18 cellular contexts compared by ENCODE assay signal in the genomic region with DNA sequence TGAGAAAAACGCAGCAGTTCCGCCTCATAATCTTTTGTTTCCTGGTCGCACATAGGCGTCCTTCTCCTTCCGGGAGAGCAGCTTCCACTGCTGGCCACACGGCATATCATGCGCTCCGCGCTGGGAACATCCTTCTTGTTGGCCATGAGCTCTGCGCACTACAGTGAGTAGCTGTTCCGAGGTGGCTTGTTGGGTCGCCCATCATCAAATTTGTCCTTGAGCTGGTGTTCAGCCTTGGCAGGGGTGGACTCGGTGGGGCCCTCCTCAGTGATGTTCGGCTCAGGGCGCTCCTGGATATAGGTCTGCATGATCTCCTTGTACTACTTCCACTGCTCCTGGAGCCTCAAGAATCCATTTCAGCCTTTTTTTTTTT. TPM values are rescaled to one million over a fixed set of nuclear protein-coding genes. Genes with fewer than 3 reads are reported as not detected.
DNase-seq lines count a peak whose midpoint lies in the region; ATAC-seq, FAIRE-seq and TF ChIP-seq lines count a peak whose summit lies in the region.
"Had no signal": no experiment of that assay in that cellular context is flagged by ENCODE, and none has a peak within 500 bp of the region (broad histone marks: within the 10 kb centered on the region; RNA-seq: fewer than 3 reads in every experiment).

No MANE protein-coding gene starts in this region.

- intact Hi-C loops in Caco-2 (cut with micrococcal nuclease; ENCODE audit: unreplicated experiment) (no loop called here), K562 (cut with micrococcal nuclease) (loop anchor here (1.0 to 5.0 kb wide), 2 partner anchors 26 to 40 kb away; a partner anchor contains a TSS), psoas muscle (cut with DNase I) (no loop called here)

- CTCF ChIA-PET in Caco-2 (lab: Charles Lee): interaction anchor here (0.6 to 0.7 kb wide), 2 partner anchors 107 to 248 kb away, joined by 3 to 5 read pairs; no protein-coding TSS in a partner anchor
- CTCF ChIA-PET in K562 (lab: Yijun Ruan, JAX; ENCODE audit: low intra/inter-chr PET ratio): no interaction called here
- CTCF ChIA-PET in activated CD4-positive, alpha-beta memory T cell treated with anti-CD3 and anti-CD28 coated beads, Interleukin-2, amount 10 ng/mL, durations not matched to agents 7 days and 5 days (lab: Charles Lee): no interaction called here

- H3K9me1 ChIP-seq in K562 (ENCODE audit: control insufficient read depth, insufficient read depth, low read length): peaks cover 2% of the 10 kb centered on the region

- no peak for FAIRE-seq in K562 (lab: Jason Lieb, UNC)
- FAIRE-seq: A204.1, GM12891, GM19239 had no signal

- no peak overlapping the region for H3K4me3 ChIP-seq in Caco-2 (ENCODE audit: low read depth, low read length)
- H3K4me3 ChIP-seq in K562: no peak overlapping the region
- H3K4me3 ChIP-seq in neural progenitor cell: no peak overlapping the region
- no peak overlapping the region for H3K4me3 ChIP-seq in psoas muscle
- H3K4me3 ChIP-seq: HAP-1 had no signal

- H3K27ac Mint-ChIP-seq in Caco-2 (ENCODE audit: unreplicated experiment): peak overlapping the region; percentile 82
- no peak overlapping the region for H3K27ac Mint-ChIP-seq in neural progenitor cell
- H3K27ac Mint-ChIP-seq in activated CD4-positive, alpha-beta memory T cell treated with anti-CD3 and anti-CD28 coated beads, Interleukin-2, amount 10 ng/mL, durations not matched to agents 7 days and 5 days: no peak overlapping the region
- H3K27ac Mint-ChIP-seq: CD4-positive, alpha-beta T cell had no signal

- no peak for TF ChIP-seq RAD21 in K562 (CRISPR knock-in tag; conservative IDR thresholded peaks at IDR 0.05 in 1 of 2, IDR thresholded peaks at IDR 0.05 in 1 of 2)

- H3K4me3 Mint-ChIP-seq in Caco-2 (ENCODE audit: unreplicated experiment): no peak overlapping the region
- no peak overlapping the region for H3K4me3 Mint-ChIP-seq in neural progenitor cell
- no peak overlapping the region for H3K4me3 Mint-ChIP-seq in activated CD4-positive, alpha-beta memory T cell treated with anti-CD3 and anti-CD28 coated beads, Interleukin-2, amount 10 ng/mL, durations not matched to agents 7 days and 5 days
- H3K4me3 Mint-ChIP-seq: CD4-positive, alpha-beta T cell had no signal

- H4K20me1 ChIP-seq in K562 (replicated peaks; ENCODE audit: control insufficient read depth, insufficient read depth, low read length) (no peaks in the 10 kb centered on the region), neural progenitor cell (ENCODE audit: low read depth) (no peaks in the 10 kb centered on the region)

- no peaks in the 10 kb centered on the region for H3K79me2 ChIP-seq in K562 (ENCODE audit: control insufficient read depth, insufficient read depth, low read length)
- H3K79me2 ChIP-seq in neural progenitor cell (ENCODE audit: low read depth): no peaks in the 10 kb centered on the region

- H3K4me1 Mint-ChIP-seq in Caco-2 (ENCODE audit: low read depth, unreplicated experiment) (peaks cover 19% of the 10 kb centered on the region), neural progenitor cell (peaks cover 5% of the 10 kb centered on the region)
- no peaks in the 10 kb centered on the region for H3K4me1 Mint-ChIP-seq in activated CD4-positive, alpha-beta memory T cell treated with anti-CD3 and anti-CD28 coated beads, Interleukin-2, amount 10 ng/mL, durations not matched to agents 7 days and 5 days

- no peak for TF ChIP-seq EP300 in K562 (IDR thresholded peaks at IDR 0.05; ENCODE audit: low read length)

- H3K36me3 Mint-ChIP-seq in Caco-2 (ENCODE audit: insufficient read depth, unreplicated experiment) (no peaks in the 10 kb centered on the region), neural progenitor cell (no peaks in the 10 kb centered on the region)
- H3K36me3 Mint-ChIP-seq in activated CD4-positive, alpha-beta memory T cell treated with anti-CD3 and anti-CD28 coated beads, Interleukin-2, amount 10 ng/mL, durations not matched to agents 7 days and 5 days (ENCODE audit: low read depth): no peaks in the 10 kb centered on the region

- H3K27ac ChIP-seq in K562 (ENCODE audit: extremely low read depth, low read depth, low read length): peak overlapping the region; percentile 68
- no peak overlapping the region for H3K27ac ChIP-seq in neural progenitor cell
- H3K27ac ChIP-seq in substantia nigra (ENCODE audit: low read depth, low read length, poor library complexity, severe bottlenecking): no peak overlapping the region
- no peak overlapping the region for H3K27ac ChIP-seq in psoas muscle
- H3K27ac ChIP-seq: C4-2B had no signal

- H3K9ac ChIP-seq in K562 (ENCODE audit: insufficient read depth in 1 of 2, low read depth in 2 of 2, low read length in 2 of 2): peak overlapping the region; percentile 36 to 80
- no peak overlapping the region for H3K9ac ChIP-seq in neural progenitor cell

- H3K4me2 ChIP-seq in K562 (ENCODE audit: insufficient read depth, low read length) (peak overlapping the region; percentile 50), neural progenitor cell (no peak overlapping the region)

- H3K27me3 ChIP-seq in Caco-2 (replicated peaks; ENCODE audit: control insufficient read depth, insufficient read depth, low read length) (no peaks in the 10 kb centered on the region), K562 (ENCODE audit: control insufficient read depth in 2 of 2, insufficient read depth in 2 of 2, low read length in 2 of 2) (no peaks in the 10 kb centered on the region), neural progenitor cell (no peaks in the 10 kb centered on the region), psoas muscle (ENCODE audit: insufficient read depth in 3 of 3, low read length in 2 of 3) (peaks cover 0 to 2% (median 0%) of the 10 kb centered on the region in 3 donors)

- H3K9me3 Mint-ChIP-seq in Caco-2 (ENCODE audit: unreplicated experiment) (no peaks in the 10 kb centered on the region), neural progenitor cell (no peaks in the 10 kb centered on the region)
- H3K9me3 Mint-ChIP-seq in activated CD4-positive, alpha-beta memory T cell treated with anti-CD3 and anti-CD28 coated beads, Interleukin-2, amount 10 ng/mL, durations not matched to agents 7 days and 5 days: no peaks in the 10 kb centered on the region
- H3K9me3 Mint-ChIP-seq: CD4-positive, alpha-beta T cell had no signal

- DNase-seq in Caco-2: no peak
- DNase-seq in K562 (ENCODE audit: extremely low read depth in 1 of 4, low spot score in 3 of 4): peak in 3 of 4 experiments; percentile 43 to 53 (median 43)
- no peak for DNase-seq in neural progenitor cell (ENCODE audit: low spot score)
- DNase-seq in activated CD4-positive, alpha-beta memory T cell treated with anti-CD3 and anti-CD28 coated beads, Interleukin-2, amount 10 ng/mL, durations not matched to agents 7 days and 5 days: no peak
- DNase-seq in substantia nigra (lab: John Stamatoyannopoulos, UW): no peak
- DNase-seq in psoas muscle: no peak
- DNase-seq in GDM1 (lab: John Stamatoyannopoulos, UW): no peak
- DNase-seq: AML-193; CD4-positive, alpha-beta T cell; DMS 273 treated with DMSO at 0.1 percent for 48 hours; DMS53; DND-41; EL had no signal

- in situ Hi-C loops in K562 (cut with MboI): no loop called here

- H3K36me3 ChIP-seq in Caco-2 (ENCODE audit: control insufficient read depth, insufficient read depth, low read length): no peaks in the 10 kb centered on the region
- H3K36me3 ChIP-seq in K562 (ENCODE audit: control insufficient read depth, insufficient read depth, low read length): no peaks in the 10 kb centered on the region
- H3K36me3 ChIP-seq in neural progenitor cell: no peaks in the 10 kb centered on the region
- H3K36me3 ChIP-seq in psoas muscle (ENCODE audit: insufficient read depth in 1 of 2, low read depth in 1 of 2): no peaks in the 10 kb centered on the region
- H3K36me3 ChIP-seq: HAP-1 had no signal

- no peak for TF ChIP-seq POLR2A in K562 (conservative IDR thresholded peaks at IDR 0.05)

- H3K9me3 ChIP-seq in Caco-2 (no peaks in the 10 kb centered on the region), K562 (replicated peaks; ENCODE audit: control insufficient read depth, insufficient read depth, low read depth, low read length) (no peaks in the 10 kb centered on the region), neural progenitor cell (ENCODE audit: low read depth) (no peaks in the 10 kb centered on the region), psoas muscle (no peaks in the 10 kb centered on the region)
- H3K9me3 ChIP-seq: HAP-1 had no signal

- H2AFZ ChIP-seq in K562 (ENCODE audit: low read depth, low read length) (peak overlapping the region; percentile 85), neural progenitor cell (replicated peaks) (peak overlapping the region; percentile 82)

- H3F3A ChIP-seq in neural progenitor cell (ENCODE audit: low read depth): no peaks in the 10 kb centered on the region

- peak; percentile 71 for ATAC-seq in K562
- no peak for ATAC-seq in psoas muscle

- H3K4me1 ChIP-seq in Caco-2: peaks cover 3% of the 10 kb centered on the region; the same call in 1 of the 2 replicates
- peaks cover 25 to 38% of the 10 kb centered on the region in 2 experiments for H3K4me1 ChIP-seq in K562 (replicated peaks in 1 of 2; ENCODE audit: control insufficient read depth in 2 of 2, insufficient read depth in 2 of 2, low read length in 2 of 2)
- no peaks in the 10 kb centered on the region for H3K4me1 ChIP-seq in neural progenitor cell
- no peaks in the 10 kb centered on the region for H3K4me1 ChIP-seq in psoas muscle

- WGBS in K562 (ENCODE audit: insufficient coverage, low coverage, missing lambda C conversion rate): 88% methylated on average over 15 of the region's 15 CpGs
- WGBS in psoas muscle, 3 donors: 89 to 93% (median 90%) methylated on average over 15 of the region's 15 CpGs

- no TSS peak for BruUV-seq in Caco-2 (replicated peaks; lab: Mats Ljungman, UMichigan)
- BruUV-seq in K562 (replicated peaks; lab: Mats Ljungman, UMichigan): no TSS peak

- TF ChIP-seq CTCF in Caco-2 (IDR thresholded peaks at IDR 0.05; ENCODE audit: insufficient read depth in 1 of 2, low read depth in 1 of 2, low read length in 1 of 2, severe bottlenecking in 1 of 2, unreplicated experiment in 1 of 2): no peak
- TF ChIP-seq CTCF in K562 (IDR thresholded peaks at IDR 0.05 in 2 of 3, conservative IDR thresholded peaks at IDR 0.05 in 1 of 3; ENCODE audit: insufficient read depth in 2 of 3, low read depth in 1 of 3, low read length in 3 of 3): no peak
- no peak for TF ChIP-seq CTCF in neural progenitor cell (IDR thresholded peaks at IDR 0.05)
- TF ChIP-seq CTCF in psoas muscle (IDR thresholded peaks at IDR 0.05): no peak

- no peaks in the 10 kb centered on the region for H3K27me3 Mint-ChIP-seq in Caco-2 (ENCODE audit: insufficient read depth, unreplicated experiment)
- H3K27me3 Mint-ChIP-seq in neural progenitor cell (ENCODE audit: insufficient read depth, low read depth): no peaks in the 10 kb centered on the region
- H3K27me3 Mint-ChIP-seq in activated CD4-positive, alpha-beta memory T cell treated with anti-CD3 and anti-CD28 coated beads, Interleukin-2, amount 10 ng/mL, durations not matched to agents 7 days and 5 days: peaks cover 2% of the 10 kb centered on the region
- H3K27me3 Mint-ChIP-seq: CD4-positive, alpha-beta T cell had no signal

- POLR2A ChIA-PET in Caco-2 (lab: Charles Lee) (no interaction called here), K562 (lab: Yijun Ruan, JAX) (interaction anchor here (1.2 to 1.4 kb wide), 2 partner anchors 10 to 11 kb away, joined by 3 to 4 read pairs; no protein-coding TSS in a partner anchor)
- POLR2A ChIA-PET in activated CD4-positive, alpha-beta memory T cell treated with anti-CD3 and anti-CD28 coated beads, Interleukin-2, amount 10 ng/mL, durations not matched to agents 7 days and 5 days (lab: Charles Lee): no interaction called here

RNA-seq across cellular contexts. Expression of a gene that starts 39.4 kb away (rescaled TPM):
- total RNA-seq in Caco-2 (2022) (56.1 and 65.0 TPM in 2 replicates), K562 (2014; rRNA removed) (26.7 and 28.5 TPM in 2 replicates), K562 (2014; rRNA removed; fragmentation: Illumina TruSeq; extraction: Trizol) (85.8 and 97.1 TPM in 2 replicates), K562 (2015; rRNA removed; fragmentation: Illumina TruSeq; extraction: Trizol) (86.1 and 96.4 TPM in 2 replicates), K562 (2021) (73.1 and 77.2 TPM in 2 replicates), neural progenitor cell (ENCODE audit: low replicate concordance) (29.2 and 39.3 TPM in 2 replicates), psoas muscle (100 to 1,000 TPM in 2 of 4 donors, 10 to 100 TPM in 2; 35.1 to 154 (median 109) TPM)
- total RNA-seq in K562 (2011; cell fraction: chromatin; rRNA removed; ENCODE audit: low replicate concordance): 56.8 and 107 TPM in 2 replicates
- 39.1 and 40.5 TPM in 2 replicates for total RNA-seq in K562 (2011; cell fraction: nucleolus; rRNA removed)
- total RNA-seq in K562 (2011; cell fraction: nucleoplasm; rRNA removed): 58.4 and 98.3 TPM in 2 replicates
- polyA plus RNA-seq in K562 (2011; rRNA removed) (54.2 and 92.2 TPM in 2 replicates), K562 (2014; fragmentation: Illumina TruSeq; extraction: Trizol) (79.2 and 99.4 TPM in 2 replicates), K562 (2014; fragmentation: Nextera tagmentation; extraction: Ambion mirVana) (10 to 100 TPM; 47.8 to 49.6 TPM), K562 (2014; rRNA removed) (42.3 and 58.0 TPM in 2 replicates), psoas muscle (100 to 1,000 TPM; 140 to 266 (median 178) TPM)
- 25.6 and 49.0 TPM in 2 replicates for polyA plus RNA-seq in K562 (2011; cell fraction: cytosol; rRNA removed)
- polyA plus RNA-seq in K562 (2011; cell fraction: nucleus; rRNA removed): 51.2 and 66.2 TPM in 2 replicates
- polyA plus RNA-seq in K562 (2012): 72.7 and 118 TPM in 2 replicates
- 37.4 and 44.6 TPM in 2 replicates for polyA minus RNA-seq in K562 (2011; rRNA and poly(A)+ RNA removed)
- polyA minus RNA-seq in K562 (2011; cell fraction: cytosol; rRNA and poly(A)+ RNA removed): 36.6 and 38.2 TPM in 2 replicates
- polyA minus RNA-seq in K562 (2011; cell fraction: nucleus; rRNA and poly(A)+ RNA removed): 20.3 and 24.0 TPM in 2 replicates
- total RNA-seq in activated CD4-positive, alpha-beta memory T cell treated with anti-CD3 and anti-CD28 coated beads, Interleukin-2, amount 10 ng/mL, durations not matched to agents 7 days and 5 days: 10 to 100 TPM; 38.2 to 45.7 TPM

Comparison
In these comparisons a context has a peak if more than half of its experiments do, and no peak if none do; other contexts are left out.
1. DNase-seq: peak in K562 (3 of 4); none in Caco-2 (0 of 2), neural progenitor cell (single experiment), activated CD4-positive, alpha-beta memory T cell treated with anti-CD3 and anti-CD28 coated beads, Interleukin-2, amount 10 ng/mL, durations not matched to agents 7 days and 5 days (single experiment), substantia nigra (0 of 49), psoas muscle (0 of 2) and GDM1 (single experiment).